In genomic region chr21:33479679-33480480, GRCh38 we compare ENCODE assay signal across 8 cellular contexts. TPM values are rescaled to one million over a fixed set of nuclear protein-coding genes. Genes with fewer than 3 reads are reported as not detected.
A peak's percentile ranks its signal among the peaks of the same experiment; 100 is the strongest.
DNase-seq lines count a peak whose midpoint lies in the region; ATAC-seq and TF ChIP-seq lines count a peak whose summit lies in the region.

TSS of gene TMEM50B (minus strand) at chr21:33479974. CDS start at chr21:33468885, 11,089 bp downstream.

- H3K4me1 ChIP-seq in GM23338 (ENCODE audit: insufficient read depth) (peaks cover 8% of the 10 kb centered on the region; the same call in 1 of the 2 replicates), fibroblast of lung (ENCODE audit: control insufficient read depth, extremely low read depth, insufficient read depth, low read length) (peaks cover 4% of the 10 kb centered on the region)

- peak within 1 kb of the TSS; percentile 93 for H3K27ac Mint-ChIP-seq in GM23338
- peak within 1 kb of the TSS; percentile 83 to 85 for H3K27ac Mint-ChIP-seq in natural killer cell

- H3K36me3 Mint-ChIP-seq in GM23338 (ENCODE audit: low read depth) (peaks cover 3% of the 10 kb centered on the region; the same call in 1 of the 3 replicates), natural killer cell (no peaks in the 10 kb centered on the region)

- H3K79me2 ChIP-seq in GM23338 (replicated peaks; ENCODE audit: insufficient read depth) (peaks cover 29% of the 10 kb centered on the region), fibroblast of lung (ENCODE audit: control insufficient read depth, insufficient read depth, low read length) (peaks cover 13% of the 10 kb centered on the region)

- H3K9me3 ChIP-seq in fibroblast of lung (ENCODE audit: control insufficient read depth, insufficient read depth, low read depth, low read length) = no peaks in the 10 kb centered on the region

- peaks cover 3% of the 10 kb centered on the region; the same call in 1 of the 3 replicates for H3K9me3 Mint-ChIP-seq in GM23338
- no peaks in the 10 kb centered on the region for H3K9me3 Mint-ChIP-seq in natural killer cell

- H3K4me3 ChIP-seq in GM23338 = peak within 1 kb of the TSS; percentile 98
- H3K4me3 ChIP-seq in fibroblast of lung (replicated peaks in 1 of 4; ENCODE audit: control extremely low read depth in 1 of 4, insufficient read depth in 1 of 4, low read depth in 3 of 4, low read length in 4 of 4) = peak within 1 kb of the TSS; percentile 74 to 98 (median 86)

- peak within 1 kb of the TSS; percentile 93 for H3K9ac ChIP-seq in fibroblast of lung (ENCODE audit: insufficient read depth, low read length)

- H3K27me3 ChIP-seq in GM23338 (ENCODE audit: insufficient read depth) (peaks cover 4% of the 10 kb centered on the region; the same call in 1 of the 2 replicates), fibroblast of lung (ENCODE audit: control insufficient read depth, insufficient read depth, low read length) (no peaks in the 10 kb centered on the region)

- DNase-seq in EH (ENCODE audit: low read depth) = peak; percentile 96
- peak; percentile 95 for DNase-seq in GM23338 (ENCODE audit: low spot score)
- peak; percentile 94 for DNase-seq in LHCN-M2 (ENCODE audit: low read depth)
- DNase-seq in RPMI7951 (ENCODE audit: low read depth) = peak; percentile 93
- peak; percentile 96 for DNase-seq in activated T-helper 1 cell treated with anti-CD3 and anti-CD28 coated beads, Interleukin-2, amount 50 U/mL, for 16 hours (ENCODE audit: low read depth in 1 of 2, low spot score in 1 of 2)
- peak; percentile 92 to 96 for DNase-seq in fibroblast of lung (ENCODE audit: low read depth in 2 of 2)
- peak; percentile 88 for DNase-seq in natural killer cell
- DNase-seq in stimulated activated naive CD4-positive, alpha-beta T cell treated with Interleukin-2 at 50 U/mL for 16 hours (lab: John Stamatoyannopoulos, UW) = peak; percentile 97

- TF ChIP-seq CTCF in GM23338 (conservative IDR thresholded peaks at IDR 0.05; ENCODE audit: low read depth in 2 of 2) = peak; percentile 31 to 43; a peak in 3 of 4 replicates
- peak; percentile 22 to 55 for TF ChIP-seq CTCF in fibroblast of lung (conservative IDR thresholded peaks at IDR 0.05 in 1 of 2, IDR thresholded peaks at IDR 0.05 in 1 of 2; ENCODE audit: low read depth in 1 of 2, low read length in 2 of 2)
- TF ChIP-seq CTCF in natural killer cell (IDR thresholded peaks at IDR 0.05) = peak; percentile 31

- intact Hi-C loops in natural killer cell (cut with micrococcal nuclease) = loop anchor here (1.0 to 5.0 kb wide), 3 partner anchors 11 to 125 kb away; partner anchors contain the start of genes DNAJC28 and DONSON

- H3K9me2 ChIP-seq in GM23338 (ENCODE audit: insufficient read depth) = no peaks in the 10 kb centered on the region

- H2AFZ ChIP-seq in GM23338 = peak within 1 kb of the TSS; percentile 95
- H2AFZ ChIP-seq in fibroblast of lung (ENCODE audit: low read length) = peak within 1 kb of the TSS; percentile 89

- H3K4me3 Mint-ChIP-seq in GM23338 (peak within 1 kb of the TSS; percentile 92), natural killer cell (peak within 1 kb of the TSS; percentile 94)

- H4K20me1 ChIP-seq in GM23338 (replicated peaks; ENCODE audit: insufficient read depth) = peaks cover 4% of the 10 kb centered on the region; the same call in 1 of the 2 replicates
- no peaks in the 10 kb centered on the region for H4K20me1 ChIP-seq in fibroblast of lung (ENCODE audit: control insufficient read depth, extremely low read depth, insufficient read depth, low read length)

- H3K27me3 Mint-ChIP-seq in GM23338 (ENCODE audit: insufficient read depth, low read depth, poor library complexity) (peaks cover 14% of the 10 kb centered on the region), natural killer cell (ENCODE audit: low read depth in 2 of 2) (no peaks in the 10 kb centered on the region)

- H3K4me1 Mint-ChIP-seq in GM23338 (peaks cover 8% of the 10 kb centered on the region), natural killer cell (peaks cover 8 to 15% of the 10 kb centered on the region in 2 donors)

- ATAC-seq in GM23338 = peak; percentile 91
- peak; percentile 87 to 96 (median 88) for ATAC-seq in natural killer cell

- H3F3A ChIP-seq in GM23338 (replicated peaks; ENCODE audit: low read depth) = peaks cover 13% of the 10 kb centered on the region; the same call in 1 of the 2 replicates

- H3K4me2 ChIP-seq in GM23338 (peak within 1 kb of the TSS; percentile 91), fibroblast of lung (ENCODE audit: extremely low read depth, insufficient read depth, low read length) (peak within 1 kb of the TSS; percentile 91)

- no peaks in the 10 kb centered on the region for H3K36me3 ChIP-seq in GM23338 (ENCODE audit: insufficient read depth)
- no peaks in the 10 kb centered on the region for H3K36me3 ChIP-seq in fibroblast of lung (ENCODE audit: control insufficient read depth, insufficient read depth, low read length)

- peak within 1 kb of the TSS; percentile 35; the same call in 1 of the 2 replicates for H3K27ac ChIP-seq in GM23338 (ENCODE audit: low read depth)
- peak within 1 kb of the TSS; percentile 93 for H3K27ac ChIP-seq in fibroblast of lung (ENCODE audit: insufficient read depth, low read length)

TF ChIP-seq in GM23338, 12 proteins besides CTCF, POLR2A, EP300 and RAD21:
- TF ChIP-seq POLR2AphosphoS5 (IDR thresholded peaks at IDR 0.05; ENCODE audit: low read depth) (peak; percentile 81), REST (IDR thresholded peaks at IDR 0.05; ENCODE audit: unreplicated experiment) (no peak)

RNA-seq across cellular contexts. Expression of gene TMEM50B, which starts in this region (rescaled TPM):
- 19.1 and 25.1 TPM in 2 replicates for total RNA-seq in GM23338 (2014; rRNA removed; shearing (Covaris generic))
- 26.1 and 27.6 TPM in 2 replicates for polyA plus RNA-seq in GM23338 (2016; fragmentation: Nextera tagmentation; extraction: Ambion mirVana)
- 28.6 and 37.0 TPM in 2 replicates for total RNA-seq in LHCN-M2 (2014; rRNA removed)
- 12.7 TPM for polyA plus RNA-seq in LHCN-M2 (2012)
- 35.9 and 37.3 TPM in 2 replicates for total RNA-seq in RPMI7951 (2014; rRNA removed; shearing (Covaris generic))
- total RNA-seq in fibroblast of lung = 24.4 and 28.4 TPM in 2 replicates
- 45.5 and 60.8 TPM in 2 replicates for polyA plus RNA-seq in fibroblast of lung
- 25.8 and 30.4 TPM in 2 replicates for polyA plus RNA-seq in fibroblast of lung (2012)
- polyA minus RNA-seq in fibroblast of lung (ENCODE audit: low replicate concordance) = 4.2 and 15.7 TPM in 2 replicates
- total RNA-seq in natural killer cell = 10 to 100 TPM; 34.5 to 42.1 (median 40.5) TPM

Comparison
In these comparisons a context has a peak if more than half of its experiments do, and no peak if none do; other contexts are left out.
1. Peak in every context shown above with its lines: DNase-seq, ATAC-seq, H3K4me3 ChIP-seq and H3K27ac ChIP-seq.